Comparison of ENCODE assay signal across 28 cellular contexts in genomic region chr3:119230745-119231144, GRCh38. TPM values are rescaled to one million over a fixed set of nuclear protein-coding genes. Genes with fewer than 3 reads are reported as not detected.
DNase-seq lines count a peak whose midpoint lies in the region; ATAC-seq, FAIRE-seq and TF ChIP-seq lines count a peak whose summit lies in the region.
"Had no signal": no experiment of that assay in that cellular context is flagged by ENCODE, and none has a peak within 500 bp of the region (broad histone marks: within the 10 kb centered on the region; RNA-seq: fewer than 3 reads in every experiment).

No MANE protein-coding gene starts in this region.

- H3K4me3 Mint-ChIP-seq in activated T-helper 17 cell treated with anti-CD3 and anti-CD28 coated beads, Interleukin-2, amount 50 U/mL, for 72 hours, result no peak overlapping the region
- H3K4me3 Mint-ChIP-seq in immature natural killer cell, result no peak overlapping the region
- no peak overlapping the region for H3K4me3 Mint-ChIP-seq in stimulated activated effector memory CD8-positive, alpha-beta T cell treated with anti-CD3 and anti-CD28 coated beads, Interleukin-12 subunit alpha, Interleukin-12 subunit beta, amount 100 ng/mL, for 72 hours
- H3K4me3 Mint-ChIP-seq: CD14-positive monocyte; CD4-positive, alpha-beta T cell; CD8-positive, alpha-beta memory T cell; HFFc6 had no signal

- no peaks in the 10 kb centered on the region for H3K79me2 ChIP-seq in K562 (ENCODE audit: control insufficient read depth, insufficient read depth, low read length)

- TF ChIP-seq CTCF in K562 (IDR thresholded peaks at IDR 0.05 in 2 of 3, conservative IDR thresholded peaks at IDR 0.05 in 1 of 3; ENCODE audit: insufficient read depth in 2 of 3, low read depth in 1 of 3, low read length in 3 of 3) (no peak), psoas muscle (IDR thresholded peaks at IDR 0.05) (no peak)

- H3K4me3 ChIP-seq in K562 (no peak overlapping the region), psoas muscle (no peak overlapping the region)
- H3K4me3 ChIP-seq: A549; BLaER1 treated with 17β-estradiol and CSF1 and Interleukin-3, amounts not matched to agents 10 nM and 100 nM; HAP-1 had no signal

- CTCF ChIA-PET in K562 (lab: Yijun Ruan, JAX; ENCODE audit: low intra/inter-chr PET ratio), result interaction anchor here (0.7 kb wide), 1 partner anchor 346 kb away, joined by 3 read pairs; no protein-coding TSS in a partner anchor

- no peak for TF ChIP-seq EP300 in K562 (IDR thresholded peaks at IDR 0.05; ENCODE audit: low read length)

- no peak overlapping the region for H2AFZ ChIP-seq in K562 (ENCODE audit: low read depth, low read length)

- H3K4me1 ChIP-seq in K562 (replicated peaks in 1 of 2; ENCODE audit: control insufficient read depth in 2 of 2, insufficient read depth in 2 of 2, low read length in 2 of 2) (no peaks in the 10 kb centered on the region; a peak in 1 of 5 replicates), psoas muscle (no peaks in the 10 kb centered on the region)
- H3K4me1 ChIP-seq: BE2C, HAP-1 had no signal

- no peaks in the 10 kb centered on the region for H3K9me3 Mint-ChIP-seq in activated T-helper 17 cell treated with anti-CD3 and anti-CD28 coated beads, Interleukin-2, amount 50 U/mL, for 72 hours
- no peaks in the 10 kb centered on the region for H3K9me3 Mint-ChIP-seq in immature natural killer cell
- no peaks in the 10 kb centered on the region for H3K9me3 Mint-ChIP-seq in stimulated activated effector memory CD8-positive, alpha-beta T cell treated with anti-CD3 and anti-CD28 coated beads, Interleukin-12 subunit alpha, Interleukin-12 subunit beta, amount 100 ng/mL, for 72 hours
- H3K9me3 Mint-ChIP-seq: CD14-positive monocyte; CD4-positive, alpha-beta T cell; CD8-positive, alpha-beta memory T cell; HFFc6 had no signal

- H3K36me3 ChIP-seq in K562 (ENCODE audit: control insufficient read depth, insufficient read depth, low read length) (peaks cover 57% of the 10 kb centered on the region; the same call in 2 of the 3 replicates), psoas muscle (ENCODE audit: insufficient read depth in 1 of 2, low read depth in 1 of 2) (peaks cover 0 to 73% of the 10 kb centered on the region in 2 donors)
- H3K36me3 ChIP-seq: BE2C had no signal

- intact Hi-C loops in K562 (cut with micrococcal nuclease), result no loop called here
- intact Hi-C loops in posterior vena cava (cut with DNase I), result no loop called here
- intact Hi-C loops in psoas muscle (cut with DNase I), result loop anchor here in 1 of 2 donors (10.0 kb wide), 1 partner anchor 346 kb away; no protein-coding TSS in a partner anchor

- H3K9me3 ChIP-seq in K562 (replicated peaks; ENCODE audit: control insufficient read depth, insufficient read depth, low read depth, low read length), result no peaks in the 10 kb centered on the region
- no peaks in the 10 kb centered on the region for H3K9me3 ChIP-seq in psoas muscle
- H3K9me3 ChIP-seq: A549, BE2C, HAP-1 had no signal

- peaks cover 95% of the 10 kb centered on the region for H3K36me3 Mint-ChIP-seq in activated T-helper 17 cell treated with anti-CD3 and anti-CD28 coated beads, Interleukin-2, amount 50 U/mL, for 72 hours (ENCODE audit: low read depth)
- peaks cover 32 to 65% (median 33%) of the 10 kb centered on the region in 3 donors for H3K36me3 Mint-ChIP-seq in immature natural killer cell
- peaks cover 99% of the 10 kb centered on the region for H3K36me3 Mint-ChIP-seq in stimulated activated effector memory CD8-positive, alpha-beta T cell treated with anti-CD3 and anti-CD28 coated beads, Interleukin-12 subunit alpha, Interleukin-12 subunit beta, amount 100 ng/mL, for 72 hours

- peaks cover 26% of the 10 kb centered on the region for H3K4me1 Mint-ChIP-seq in activated T-helper 17 cell treated with anti-CD3 and anti-CD28 coated beads, Interleukin-2, amount 50 U/mL, for 72 hours
- peaks cover 64 to 81% of the 10 kb centered on the region in 2 donors for H3K4me1 Mint-ChIP-seq in immature natural killer cell
- H3K4me1 Mint-ChIP-seq in stimulated activated effector memory CD8-positive, alpha-beta T cell treated with anti-CD3 and anti-CD28 coated beads, Interleukin-12 subunit alpha, Interleukin-12 subunit beta, amount 100 ng/mL, for 72 hours, result peaks cover 59% of the 10 kb centered on the region
- H3K4me1 Mint-ChIP-seq: CD14-positive monocyte had no signal

- no peak for TF ChIP-seq POLR2A in K562 (conservative IDR thresholded peaks at IDR 0.05)

- DNase-seq in K562 (ENCODE audit: extremely low read depth in 1 of 4, low spot score in 3 of 4) (no peak), immature natural killer cell (no peak), posterior vena cava (ENCODE audit: low spot score) (no peak), psoas muscle (no peak)
- DNase-seq in stimulated activated effector memory CD8-positive, alpha-beta T cell treated with anti-CD3 and anti-CD28 coated beads, Interleukin-12 subunit alpha, Interleukin-12 subunit beta, amount 100 ng/mL, for 72 hours (ENCODE audit: low spot score in 2 of 2), result no peak
- no peak for DNase-seq in activated naive CD4-positive, alpha-beta T cell (lab: John Stamatoyannopoulos, UW)
- DNase-seq: 8988T; ACHN; AML-193; BE2C; CD4-positive, alpha-beta T cell; CD8-positive, alpha-beta memory T cell; DMS 273 treated with DMSO at 0.1 percent for 48 hours; DMS79; EL; GDM1; GOT3; HFFc6 had no signal

- in situ Hi-C loops in K562 (cut with MboI), result loop anchor here (25.0 kb wide), 1 partner anchor 343 kb away; no protein-coding TSS in a partner anchor

- no peak overlapping the region for H3K9ac ChIP-seq in K562 (ENCODE audit: insufficient read depth in 1 of 2, low read depth in 2 of 2, low read length in 2 of 2)
- H3K9ac ChIP-seq: BLaER1 treated with 17β-estradiol and CSF1 and Interleukin-3, amounts not matched to agents 10 nM and 100 nM had no signal

- no peaks in the 10 kb centered on the region for H3K9me1 ChIP-seq in K562 (ENCODE audit: control insufficient read depth, insufficient read depth, low read length)

- H3K27me3 ChIP-seq in K562 (ENCODE audit: control insufficient read depth in 2 of 2, insufficient read depth in 2 of 2, low read length in 2 of 2), result no peaks in the 10 kb centered on the region
- no peaks in the 10 kb centered on the region for H3K27me3 ChIP-seq in psoas muscle (ENCODE audit: insufficient read depth in 3 of 3, low read length in 2 of 3)
- H3K27me3 ChIP-seq: BE2C; BLaER1 treated with 17β-estradiol and CSF1 and Interleukin-3, amounts not matched to agents 10 nM and 100 nM had no signal

- H3K27ac ChIP-seq in K562 (ENCODE audit: extremely low read depth, low read depth, low read length), result no peak overlapping the region
- no peak overlapping the region for H3K27ac ChIP-seq in psoas muscle
- H3K27ac ChIP-seq: A549; BLaER1 treated with 17β-estradiol and CSF1 and Interleukin-3, amounts not matched to agents 10 nM and 100 nM had no signal

- H3K27me3 Mint-ChIP-seq in activated T-helper 17 cell treated with anti-CD3 and anti-CD28 coated beads, Interleukin-2, amount 50 U/mL, for 72 hours, result no peaks in the 10 kb centered on the region
- H3K27me3 Mint-ChIP-seq in immature natural killer cell (ENCODE audit: low read depth in 3 of 3), result no peaks in the 10 kb centered on the region
- H3K27me3 Mint-ChIP-seq: CD4-positive, alpha-beta T cell; CD8-positive, alpha-beta memory T cell had no signal

- peak; percentile 52 for ATAC-seq in activated T-helper 17 cell treated with anti-CD3 and anti-CD28 coated beads, Interleukin-2, amount 50 U/mL, for 72 hours (replicated peaks)
- ATAC-seq in K562 (no peak), GM18868 (IDR thresholded peaks at IDR 0.05; ENCODE audit: unreplicated experiment) (no peak), psoas muscle (no peak)
- peak; percentile 54 for ATAC-seq in stimulated activated effector memory CD8-positive, alpha-beta T cell treated with anti-CD3 and anti-CD28 coated beads, Interleukin-12 subunit alpha, Interleukin-12 subunit beta, amount 100 ng/mL, for 72 hours
- ATAC-seq: A549 had no signal

- POLR2A ChIA-PET in K562 (lab: Yijun Ruan, JAX), result interaction anchor here (0.6 to 1.5 kb wide), 2 partner anchors 10 to 105 kb away, joined by 3 to 5 read pairs; partner anchors contain the start of gene B4GALT4

- no peak overlapping the region for H3K4me2 ChIP-seq in K562 (ENCODE audit: insufficient read depth, low read length)
- H3K4me2 ChIP-seq: A549; BLaER1 treated with 17β-estradiol and CSF1 and Interleukin-3, amounts not matched to agents 10 nM and 100 nM had no signal

- no peak for TF ChIP-seq RAD21 in K562 (CRISPR knock-in tag; conservative IDR thresholded peaks at IDR 0.05 in 1 of 2, IDR thresholded peaks at IDR 0.05 in 1 of 2)

- no peak overlapping the region for H3K27ac Mint-ChIP-seq in activated T-helper 17 cell treated with anti-CD3 and anti-CD28 coated beads, Interleukin-2, amount 50 U/mL, for 72 hours
- H3K27ac Mint-ChIP-seq in immature natural killer cell, result peak overlapping the region in 4 of 6 donors; percentile 2 to 76 (median 34)
- no peak overlapping the region for H3K27ac Mint-ChIP-seq in stimulated activated effector memory CD8-positive, alpha-beta T cell treated with anti-CD3 and anti-CD28 coated beads, Interleukin-12 subunit alpha, Interleukin-12 subunit beta, amount 100 ng/mL, for 72 hours
- H3K27ac Mint-ChIP-seq: CD4-positive, alpha-beta T cell; HFFc6 had no signal

- no TSS peak for BruUV-seq in K562 (replicated peaks; lab: Mats Ljungman, UMichigan)

- no peaks in the 10 kb centered on the region for H4K20me1 ChIP-seq in K562 (replicated peaks; ENCODE audit: control insufficient read depth, insufficient read depth, low read length)

- no peak for FAIRE-seq in K562 (lab: Jason Lieb, UNC)
- FAIRE-seq: A549, D721Med, GM12891, GM18507, H54 had no signal

RNA-seq across cellular contexts. Expression of gene B4GALT4, which starts 9.9 kb away (rescaled TPM):
- 10 to 100 TPM; 18.5 to 28.1 TPM for total RNA-seq in activated T-helper 17 cell treated with anti-CD3 and anti-CD28 coated beads, Interleukin-2, amount 50 U/mL, for 72 hours
- 10.1 and 22.7 TPM in 2 replicates for total RNA-seq in K562 (2011; cell fraction: chromatin; rRNA removed; ENCODE audit: low replicate concordance)
- total RNA-seq in K562 (2011; cell fraction: nucleolus; rRNA removed), result 9.2 and 9.8 TPM in 2 replicates
- 15.0 and 23.0 TPM in 2 replicates for total RNA-seq in K562 (2011; cell fraction: nucleoplasm; rRNA removed)
- 8.2 and 14.0 TPM in 2 replicates for total RNA-seq in K562 (2014; rRNA removed)
- 13.0 and 14.2 TPM in 2 replicates for total RNA-seq in K562 (2014; rRNA removed; fragmentation: Illumina TruSeq; extraction: Trizol)
- 11.2 and 12.8 TPM in 2 replicates for total RNA-seq in K562 (2015; rRNA removed; fragmentation: Illumina TruSeq; extraction: Trizol)
- 10.2 and 13.1 TPM in 2 replicates for total RNA-seq in K562 (2021)
- polyA plus RNA-seq in K562 (2011; rRNA removed), result 10.9 and 12.2 TPM in 2 replicates
- 2.1 and 6.4 TPM in 2 replicates for polyA plus RNA-seq in K562 (2011; cell fraction: cytosol; rRNA removed)
- polyA plus RNA-seq in K562 (2011; cell fraction: nucleus; rRNA removed), result 6.1 and 9.6 TPM in 2 replicates
- polyA plus RNA-seq in K562 (2012), result 8.4 and 8.7 TPM in 2 replicates
- polyA plus RNA-seq in K562 (2014; fragmentation: Illumina TruSeq; extraction: Trizol), result 8.8 and 10.1 TPM in 2 replicates
- 10 to 100 TPM; 14.9 to 17.8 TPM for polyA plus RNA-seq in K562 (2014; fragmentation: Nextera tagmentation; extraction: Ambion mirVana)
- 11.7 and 12.5 TPM in 2 replicates for polyA plus RNA-seq in K562 (2014; rRNA removed)
- 12.7 and 14.2 TPM in 2 replicates for polyA minus RNA-seq in K562 (2011; rRNA and poly(A)+ RNA removed)
- 5.4 and 10.1 TPM in 2 replicates for polyA minus RNA-seq in K562 (2011; cell fraction: cytosol; rRNA and poly(A)+ RNA removed)
- 6.3 and 11.2 TPM in 2 replicates for polyA minus RNA-seq in K562 (2011; cell fraction: nucleus; rRNA and poly(A)+ RNA removed)
- polyA plus RNA-seq in immature natural killer cell, result 10 to 100 TPM; 24.0 to 29.0 (median 24.3) TPM
- 10 to 100 TPM; 19.0 to 19.7 TPM for total RNA-seq in posterior vena cava
- 1 to 10 TPM; 5.4 to 7.8 (median 6.9) TPM for total RNA-seq in psoas muscle
- polyA plus RNA-seq in psoas muscle, result 10 to 100 TPM in 1 of 3 donors, 1 to 10 TPM in 2; 3.2 to 12.7 (median 5.7) TPM

RNA-seq across cellular contexts. Expression of gene UPK1B, which starts 57.3 kb away (rescaled TPM):
- total RNA-seq in activated T-helper 17 cell treated with anti-CD3 and anti-CD28 coated beads, Interleukin-2, amount 50 U/mL, for 72 hours, result 1 to 10 TPM in 1 of 2 donors, under 1 TPM in 1; 0.56 to 1.2 TPM
- total RNA-seq in K562 (2011; cell fraction: chromatin; rRNA removed; ENCODE audit: low replicate concordance), result 0.19 TPM in 1 of 2 replicates, not detected in the other
- total RNA-seq in K562 (2011; cell fraction: nucleolus; rRNA removed), result 0.17 TPM in 1 of 2 replicates, not detected in the other
- not detected in 2 replicates for total RNA-seq in K562 (2011; cell fraction: nucleoplasm; rRNA removed)
- total RNA-seq in K562 (2014; rRNA removed) (0.20 and 0.41 TPM in 2 replicates), K562 (2014; rRNA removed; fragmentation: Illumina TruSeq; extraction: Trizol) (0.22 and 0.32 TPM in 2 replicates), K562 (2015; rRNA removed; fragmentation: Illumina TruSeq; extraction: Trizol) (0.23 and 0.58 TPM in 2 replicates), K562 (2021) (0.20 and 0.35 TPM in 2 replicates), posterior vena cava (not detected), psoas muscle (not detected)
- polyA plus RNA-seq in K562 (2011; rRNA removed) (0.05 and 1.2 TPM in 2 replicates), K562 (2014; fragmentation: Illumina TruSeq; extraction: Trizol) (0.27 and 0.53 TPM in 2 replicates), K562 (2014; fragmentation: Nextera tagmentation; extraction: Ambion mirVana) (under 1 TPM; 0.51 to 0.96 TPM), K562 (2014; rRNA removed) (0.05 and 0.64 TPM in 2 replicates), immature natural killer cell (not detected), psoas muscle (under 1 TPM; 0.03 to 0.06 (median 0.05) TPM)
- polyA plus RNA-seq in K562 (2011; cell fraction: cytosol; rRNA removed), result 0.13 and 0.48 TPM in 2 replicates
- polyA plus RNA-seq in K562 (2011; cell fraction: nucleus; rRNA removed), result 0.44 TPM in 1 of 2 replicates, not detected in the other
- polyA plus RNA-seq in K562 (2012), result 0.38 TPM in 1 of 2 replicates, not detected in the other
- 0.12 and 0.81 TPM in 2 replicates for polyA minus RNA-seq in K562 (2011; rRNA and poly(A)+ RNA removed)
- not detected in 2 replicates for polyA minus RNA-seq in K562 (2011; cell fraction: cytosol; rRNA and poly(A)+ RNA removed)
- 0.40 TPM in 1 of 2 replicates, not detected in the other for polyA minus RNA-seq in K562 (2011; cell fraction: nucleus; rRNA and poly(A)+ RNA removed)
- total RNA-seq: CD4-positive, alpha-beta T cell; CD8-positive, alpha-beta memory T cell had no signal
- polyA plus RNA-seq: CD14-positive monocyte; CD8-positive, alpha-beta memory T cell had no signal

Comparison
In these comparisons a context has a peak if more than half of its experiments do, and no peak if none do; other contexts are left out.
1. ATAC-seq: peak in activated T-helper 17 cell treated with anti-CD3 and anti-CD28 coated beads, Interleukin-2, amount 50 U/mL, for 72 hours (single experiment) and stimulated activated effector memory CD8-positive, alpha-beta T cell treated with anti-CD3 and anti-CD28 coated beads, Interleukin-12 subunit alpha, Interleukin-12 subunit beta, amount 100 ng/mL, for 72 hours (single experiment); none in K562 (single experiment), GM18868 (single experiment) and psoas muscle (0 of 4).
2. H3K27ac Mint-ChIP-seq: peak in immature natural killer cell (4 of 6); none in activated T-helper 17 cell treated with anti-CD3 and anti-CD28 coated beads, Interleukin-2, amount 50 U/mL, for 72 hours (single experiment) and stimulated activated effector memory CD8-positive, alpha-beta T cell treated with anti-CD3 and anti-CD28 coated beads, Interleukin-12 subunit alpha, Interleukin-12 subunit beta, amount 100 ng/mL, for 72 hours (single experiment).